In genomic region chr2:240425697-240426096, GRCh38 we compare ENCODE assay signal across 28 cellular contexts. TPM values are rescaled to one million over a fixed set of nuclear protein-coding genes. Genes with fewer than 3 reads are reported as not detected.
DNase-seq lines count a peak whose midpoint lies in the region; ATAC-seq and TF ChIP-seq lines count a peak whose summit lies in the region.
"Had no signal": no experiment of that assay in that cellular context is flagged by ENCODE, and none has a peak within 500 bp of the region (broad histone marks: within the 10 kb centered on the region; RNA-seq: fewer than 3 reads in every experiment).

No MANE protein-coding gene starts in this region.

- no peaks in the 10 kb centered on the region for H3K27me3 ChIP-seq in osteoblast (ENCODE audit: insufficient read depth, low read length)
- H3K27me3 ChIP-seq: MG63 had no signal

- H3K36me3 ChIP-seq in osteoblast (ENCODE audit: insufficient read depth, low read length) = no peaks in the 10 kb centered on the region
- H3K36me3 ChIP-seq: HAP-1, MG63 had no signal

- intact Hi-C loops in CD14-positive monocyte (cut with micrococcal nuclease) = no loop called here

- H3K4me1 ChIP-seq in osteoblast (ENCODE audit: insufficient read depth, low read length) = no peaks in the 10 kb centered on the region
- H3K4me1 ChIP-seq: HAP-1 had no signal

- H3K9me3 Mint-ChIP-seq in CD14-positive monocyte = peaks cover 14 to 46% (median 34%) of the 10 kb centered on the region in 7 donors

- H3K79me2 ChIP-seq in osteoblast (ENCODE audit: insufficient read depth, low read length) = no peaks in the 10 kb centered on the region

- H3K4me2 ChIP-seq in osteoblast (ENCODE audit: insufficient read depth, low read length) = no peak overlapping the region

- ATAC-seq in GM19397 (IDR thresholded peaks at IDR 0.05; ENCODE audit: unreplicated experiment) = no peak
- ATAC-seq: GM12878 had no signal

- peaks cover 0 to 7% (median 5%) of the 10 kb centered on the region in 3 donors for H3K27me3 Mint-ChIP-seq in CD14-positive monocyte (ENCODE audit: low read depth in 3 of 3)

- peaks cover 3% of the 10 kb centered on the region for H3K9me3 ChIP-seq in osteoblast (ENCODE audit: low read depth, low read length)

- TF ChIP-seq CTCF in CD14-positive monocyte (IDR thresholded peaks at IDR 0.05) (no peak), osteoblast (IDR thresholded peaks at IDR 0.05; ENCODE audit: extremely low read depth, low read depth, low read length) (no peak)

- no peak overlapping the region for H3K27ac ChIP-seq in osteoblast (ENCODE audit: low read depth, low read length)
- H3K27ac ChIP-seq in substantia nigra (ENCODE audit: low read depth, low read length, poor library complexity, severe bottlenecking) = no peak overlapping the region
- H3K27ac ChIP-seq: 22Rv1, C4-2B had no signal

- no peak overlapping the region for H3K4me3 ChIP-seq in osteoblast (ENCODE audit: insufficient read depth, low read length)
- H3K4me3 ChIP-seq: GM12878, HAP-1, MG63 had no signal

- no peaks in the 10 kb centered on the region for H3K36me3 Mint-ChIP-seq in CD14-positive monocyte
- H3K36me3 Mint-ChIP-seq: CD8-positive, alpha-beta memory T cell had no signal

- no peaks in the 10 kb centered on the region for H3K4me1 Mint-ChIP-seq in CD14-positive monocyte
- H3K4me1 Mint-ChIP-seq: B cell; CD8-positive, alpha-beta memory T cell had no signal

- peak; percentile 33 for DNase-seq in activated CD8-positive, alpha-beta memory T cell treated with anti-CD3 and anti-CD28 coated beads, Interleukin-2, amount 50 U/mL, for 48 hours
- no peak for DNase-seq in activated CD8-positive, alpha-beta memory T cell treated with anti-CD3 and anti-CD28 coated beads, Interleukin-2, amount 50 U/mL, for 4 hours
- DNase-seq in CD14-positive monocyte (ENCODE audit: low spot score) (peak; percentile 21), ecto neural progenitor cell (ENCODE audit: low spot score) (peak; percentile 27), osteoblast (ENCODE audit: insufficient read length, low spot score, missing footprints) (peak; percentile 49), substantia nigra (lab: John Stamatoyannopoulos, UW) (no peak), NCI-H1930 (lab: John Stamatoyannopoulos, UW) (no peak)
- DNase-seq: DMS 273 treated with DMSO at 0.1 percent for 48 hours, DMS79, EL, GDM1, IMR-90, KG1, MG63, NCI-H1417, NCI-H1694, NCI-H2081, NCI-H2227 treated with DMSO at 0.1 percent for 48 hours, NCI-H526 treated with DMSO at 0.1 percent for 48 hours, RPMI8226, SHP77 had no signal

- H3K4me3 Mint-ChIP-seq in CD14-positive monocyte = no peak overlapping the region
- H3K4me3 Mint-ChIP-seq: B cell; CD8-positive, alpha-beta memory T cell had no signal

- H3K27ac Mint-ChIP-seq in CD14-positive monocyte = no peak overlapping the region
- H3K27ac Mint-ChIP-seq: B cell; CD8-positive, alpha-beta memory T cell had no signal

- no peaks in the 10 kb centered on the region for H4K20me1 ChIP-seq in osteoblast (ENCODE audit: insufficient read depth, low read length)

- no peak overlapping the region for H2AFZ ChIP-seq in osteoblast (ENCODE audit: low read length)

RNA-seq across cellular contexts. Expression of gene GPC1, which starts 9.8 kb away (rescaled TPM):
- not detected for polyA plus RNA-seq in CD14-positive monocyte
- 44.8 and 54.3 TPM in 2 replicates for total RNA-seq in osteoblast

Comparison
In these comparisons a context has a peak if more than half of its experiments do, and no peak if none do; other contexts are left out.
1. DNase-seq: peak in activated CD8-positive, alpha-beta memory T cell treated with anti-CD3 and anti-CD28 coated beads, Interleukin-2, amount 50 U/mL, for 48 hours (single experiment), CD14-positive monocyte (single experiment), ecto neural progenitor cell (single experiment) and osteoblast (single experiment); none in activated CD8-positive, alpha-beta memory T cell treated with anti-CD3 and anti-CD28 coated beads, Interleukin-2, amount 50 U/mL, for 4 hours (single experiment), substantia nigra (0 of 49) and NCI-H1930 (0 of 2).